In the genomic region with DNA sequence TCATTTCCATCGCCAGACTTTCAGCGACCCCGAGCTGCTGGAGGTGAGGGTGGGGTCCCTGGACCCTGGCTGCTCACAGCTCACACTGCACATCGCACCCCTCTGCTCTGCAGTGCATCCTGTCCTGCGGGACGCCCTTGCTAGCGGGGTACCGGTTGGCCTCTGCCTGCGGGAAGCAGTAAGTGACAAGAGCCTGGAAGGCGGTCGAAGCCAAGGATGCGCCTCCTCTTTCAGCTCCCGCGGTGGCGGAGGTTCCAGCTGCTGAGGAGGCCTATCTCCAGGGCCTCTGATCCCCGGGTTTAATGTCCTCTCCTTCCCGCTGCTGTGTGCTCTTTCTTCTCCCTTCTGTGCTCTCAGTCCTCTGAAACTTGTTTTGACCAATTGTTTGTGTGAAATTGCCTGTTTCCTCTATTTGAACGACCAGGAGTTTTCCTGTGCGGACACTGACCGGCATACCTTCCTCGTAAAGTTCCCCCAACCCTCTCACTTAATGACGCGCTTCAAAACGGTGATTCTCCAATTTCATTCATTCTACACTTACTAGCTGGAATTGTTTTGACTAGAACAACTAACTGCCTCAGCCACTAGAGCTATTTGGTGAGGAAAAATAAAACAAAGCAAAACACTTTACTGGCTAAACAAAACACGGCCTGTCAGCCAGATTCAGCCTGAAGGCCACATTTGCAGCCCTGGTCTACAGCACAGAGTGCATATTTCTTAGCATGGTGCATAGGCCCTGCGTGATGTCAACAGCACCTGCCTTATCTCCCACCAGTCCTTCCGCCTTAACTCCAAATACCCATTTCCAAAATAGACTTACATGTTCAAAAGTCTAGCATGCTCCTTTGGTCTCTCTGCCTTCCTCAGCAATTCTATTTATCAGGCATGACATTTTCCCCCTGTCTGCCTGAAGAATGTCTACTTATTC, we compare ENCODE assay signal across 19 cellular contexts. TPM values are rescaled to one million over a fixed set of nuclear protein-coding genes. Genes with fewer than 3 reads are reported as not detected.
"Had no signal": no experiment of that assay in that cellular context is flagged by ENCODE, and none has a peak within 500 bp of the region (broad histone marks: within the 10 kb centered on the region; RNA-seq: fewer than 3 reads in every experiment).

No MANE protein-coding gene starts in this region.

- H3K79me2 ChIP-seq: hepatocyte, parathyroid adenoma had no signal

- H3K27me3 ChIP-seq: right atrium auricular region, tibial nerve had no signal

- H3K36me3 Mint-ChIP-seq: activated naive CD4-positive, alpha-beta T cell treated with anti-CD3 and anti-CD28 coated beads, Interleukin-2, amount 10 ng/mL, durations not matched to agents 7 days and 5 days; immature natural killer cell; natural killer cell treated with Interleukin-12 subunit alpha and Interleukin-12 subunit beta and Interleukin-15 and Interleukin-18, amount 100 ng/mL, for 72 hours; stimulated activated effector memory CD8-positive, alpha-beta T cell treated with anti-CD3 and anti-CD28 coated beads, Interleukin-12 subunit alpha, Interleukin-12 subunit beta, amount 100 ng/mL, for 72 hours had no signal

- H3K4me3 Mint-ChIP-seq: activated B cell treated with CpG ODN at 0.5 μM for 24 hours; activated naive CD4-positive, alpha-beta T cell treated with anti-CD3 and anti-CD28 coated beads, Interleukin-2, amount 10 ng/mL, durations not matched to agents 7 days and 5 days; central memory CD8-positive, alpha-beta T cell; immature natural killer cell; natural killer cell treated with Interleukin-12 subunit alpha and Interleukin-12 subunit beta and Interleukin-15 and Interleukin-18, amount 100 ng/mL, for 72 hours; stimulated activated effector memory CD8-positive, alpha-beta T cell treated with anti-CD3 and anti-CD28 coated beads, Interleukin-12 subunit alpha, Interleukin-12 subunit beta, amount 100 ng/mL, for 72 hours; T-helper 1 cell treated with Interleukin-12 subunit alpha and Interleukin-12 subunit beta and Interleukin-4 antibody, amounts not matched to agents 30 μg/mL and 1 μg/mL, for 36 hours had no signal

- ATAC-seq: natural killer cell treated with Interleukin-12 subunit alpha and Interleukin-12 subunit beta and Interleukin-15 and Interleukin-18, amount 100 ng/mL, for 72 hours; stimulated activated effector memory CD8-positive, alpha-beta T cell treated with anti-CD3 and anti-CD28 coated beads, Interleukin-12 subunit alpha, Interleukin-12 subunit beta, amount 100 ng/mL, for 72 hours had no signal

- H3K27ac Mint-ChIP-seq: activated B cell treated with CpG ODN at 0.5 μM for 24 hours; activated naive CD4-positive, alpha-beta T cell treated with anti-CD3 and anti-CD28 coated beads, Interleukin-2, amount 10 ng/mL, durations not matched to agents 7 days and 5 days; activated T-helper 2 cell treated with anti-CD3 and anti-CD28 coated beads, Interferon-gamma antibody, Interleukin-2, Interleukin-4, amounts not matched to agents 10 μg/mL and 5 μg/mL and 100 μg/mL, durations not matched to agents 14 hours and 24 hours and 36 hours; immature natural killer cell; natural killer cell treated with Interleukin-12 subunit alpha and Interleukin-12 subunit beta and Interleukin-15 and Interleukin-18, amount 100 ng/mL, for 72 hours; stimulated activated effector memory CD8-positive, alpha-beta T cell treated with anti-CD3 and anti-CD28 coated beads, Interleukin-12 subunit alpha, Interleukin-12 subunit beta, amount 100 ng/mL, for 72 hours; T-helper 1 cell treated with Interleukin-12 subunit alpha and Interleukin-12 subunit beta and Interleukin-4 antibody, amounts not matched to agents 30 μg/mL and 1 μg/mL, for 36 hours had no signal

- H3K9ac ChIP-seq: parathyroid adenoma had no signal

- H3K4me3 ChIP-seq: hepatocyte, right atrium auricular region, smooth muscle cell, tibial nerve had no signal

- H3K4me1 ChIP-seq: parathyroid adenoma, right atrium auricular region, tibial nerve had no signal

- H2AFZ ChIP-seq: hepatocyte, parathyroid adenoma had no signal

- H3K27ac ChIP-seq: hepatocyte, parathyroid adenoma, right atrium auricular region, tibial nerve had no signal

- H3K36me3 ChIP-seq: right atrium auricular region, tibial nerve had no signal

- H3K9me3 Mint-ChIP-seq: activated B cell treated with CpG ODN at 0.5 μM for 24 hours; activated naive CD4-positive, alpha-beta T cell treated with anti-CD3 and anti-CD28 coated beads, Interleukin-2, amount 10 ng/mL, durations not matched to agents 7 days and 5 days; activated T-helper 2 cell treated with anti-CD3 and anti-CD28 coated beads, Interferon-gamma antibody, Interleukin-2, Interleukin-4, amounts not matched to agents 10 μg/mL and 5 μg/mL and 100 μg/mL, durations not matched to agents 14 hours and 24 hours and 36 hours; central memory CD8-positive, alpha-beta T cell; natural killer cell treated with Interleukin-12 subunit alpha and Interleukin-12 subunit beta and Interleukin-15 and Interleukin-18, amount 100 ng/mL, for 72 hours; stimulated activated effector memory CD8-positive, alpha-beta T cell treated with anti-CD3 and anti-CD28 coated beads, Interleukin-12 subunit alpha, Interleukin-12 subunit beta, amount 100 ng/mL, for 72 hours; T-helper 1 cell treated with Interleukin-12 subunit alpha and Interleukin-12 subunit beta and Interleukin-4 antibody, amounts not matched to agents 30 μg/mL and 1 μg/mL, for 36 hours had no signal

- H3K9me3 ChIP-seq: right atrium auricular region, tibial nerve had no signal

- DNase-seq: activated B cell treated with CpG ODN at 0.5 μM for 24 hours; activated naive CD4-positive, alpha-beta T cell treated with anti-CD3 and anti-CD28 coated beads, Interleukin-2, amount 10 ng/mL, durations not matched to agents 7 days and 5 days; cortex of kidney; effector memory CD4-positive, alpha-beta T cell; immature natural killer cell; left cardiac atrium had no signal

- H3K4me2 ChIP-seq: hepatocyte, smooth muscle cell had no signal

- H3K4me1 Mint-ChIP-seq: activated B cell treated with CpG ODN at 0.5 μM for 24 hours; activated naive CD4-positive, alpha-beta T cell treated with anti-CD3 and anti-CD28 coated beads, Interleukin-2, amount 10 ng/mL, durations not matched to agents 7 days and 5 days; central memory CD8-positive, alpha-beta T cell; immature natural killer cell; stimulated activated effector memory CD8-positive, alpha-beta T cell treated with anti-CD3 and anti-CD28 coated beads, Interleukin-12 subunit alpha, Interleukin-12 subunit beta, amount 100 ng/mL, for 72 hours had no signal

RNA-seq across cellular contexts. Expression of gene MGAT4D, which starts 28.0 kb away (rescaled TPM):
- total RNA-seq: activated B cell treated with CpG ODN at 0.5 μM for 24 hours; activated T-helper 2 cell treated with anti-CD3 and anti-CD28 coated beads, Interferon-gamma antibody, Interleukin-2, Interleukin-4, amounts not matched to agents 10 μg/mL and 5 μg/mL and 100 μg/mL, durations not matched to agents 14 hours and 24 hours and 36 hours; epithelial cell of proximal tubule; hepatocyte; left cardiac atrium; mucosa of gallbladder; natural killer cell treated with Interleukin-12 subunit alpha and Interleukin-12 subunit beta and Interleukin-15 and Interleukin-18, amount 100 ng/mL, for 72 hours; right atrium auricular region; smooth muscle cell had no signal
- polyA plus RNA-seq: adipose tissue, hepatocyte, immature natural killer cell, smooth muscle cell had no signal

RNA-seq across cellular contexts. Expression of gene CLGN, which starts 42.6 kb away (rescaled TPM):
- total RNA-seq: activated B cell treated with CpG ODN at 0.5 μM for 24 hours had no signal
- polyA plus RNA-seq: immature natural killer cell had no signal
